In the genomic region with DNA sequence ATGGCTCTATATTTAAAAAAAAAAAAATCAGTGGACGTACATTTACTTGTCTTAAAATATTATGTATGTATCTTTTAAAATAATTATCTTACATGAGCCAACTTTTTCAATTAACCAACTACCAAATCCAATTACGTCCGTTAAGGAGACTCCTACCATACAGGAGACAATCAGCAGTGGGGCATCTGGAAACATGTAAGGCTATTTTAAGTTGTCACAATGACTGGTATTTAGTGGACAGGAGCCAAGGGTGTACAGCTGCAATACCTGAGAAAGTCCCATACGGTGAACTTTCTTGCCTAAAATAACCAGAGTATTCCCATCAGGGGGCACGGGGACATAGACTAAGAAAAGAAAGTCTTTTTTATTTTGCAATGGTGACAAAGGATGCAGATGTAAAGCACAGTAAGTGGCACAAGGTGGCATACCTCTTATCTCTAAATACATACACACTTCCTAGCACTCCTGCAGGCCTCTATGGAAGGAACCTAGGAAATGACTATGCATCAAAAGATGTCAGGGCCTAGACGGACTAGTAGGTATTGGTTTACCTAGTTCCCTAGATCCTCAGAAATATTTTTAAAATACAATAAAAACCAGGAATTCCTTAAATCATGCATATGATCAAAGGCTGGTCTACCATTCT, we compare ENCODE assay signal across 21 cellular contexts. TPM values are rescaled to one million over a fixed set of nuclear protein-coding genes. Genes with fewer than 3 reads are reported as not detected.
"Had no signal": no experiment of that assay in that cellular context is flagged by ENCODE, and none has a peak within 500 bp of the region (broad histone marks: within the 10 kb centered on the region; RNA-seq: fewer than 3 reads in every experiment).

No MANE protein-coding gene starts in this region.

- H3K27me3 ChIP-seq: SJCRH30 had no signal

- H3K4me3 ChIP-seq: PC-9, SJCRH30 had no signal

- H3K27ac ChIP-seq: PC-9, SJCRH30 had no signal

- DNase-seq: activated CD4-positive, alpha-beta memory T cell treated with anti-CD3 and anti-CD28 coated beads for 36 hours; activated CD4-positive, alpha-beta T cell treated with anti-CD3 and anti-CD28 coated beads, Interleukin-2, amount 10 ng/mL, durations not matched to agents 7 days and 5 days; activated CD4-positive, CD25-positive, alpha-beta regulatory T cell; activated CD8-positive, alpha-beta memory T cell treated with anti-CD3 and anti-CD28 coated beads for 24 hours; activated gamma-delta T cell; activated naive CD4-positive, alpha-beta T cell treated with anti-CD3 and anti-CD28 coated beads for 36 hours; activated T-cell treated with anti-CD3 and anti-CD28 coated beads, Interleukin-2, amount 50 U/mL, for 4 hours; amygdala; KG1; NCI-H1092; NCI-H1417; NCI-H1930; NCI-H2171; NCI-H226; NCI-H526 treated with DMSO at 0.1 percent for 48 hours; PC-9; SJCRH30; T-helper 17 cell; T-helper 9 cell had no signal

- H3K4me2 ChIP-seq: PC-9 had no signal

- H3K4me1 ChIP-seq: SJCRH30 had no signal

- H3K9me3 ChIP-seq: SJCRH30 had no signal

- ATAC-seq: activated T-cell treated with anti-CD3 and anti-CD28 coated beads, Interleukin-2, amount 50 U/mL, for 4 hours; activated T-helper 17 cell treated with anti-CD3 and anti-CD28 coated beads, Interleukin-2, amount 50 U/mL, for 72 hours; T-helper 17 cell had no signal

- H2AFZ ChIP-seq: PC-9 had no signal

RNA-seq across cellular contexts. Expression of a gene that starts 16.0 kb away (rescaled TPM):
- total RNA-seq: activated T-cell treated with anti-CD3 and anti-CD28 coated beads, Interleukin-2, amount 50 U/mL, for 4 hours; activated T-helper 17 cell treated with anti-CD3 and anti-CD28 coated beads, Interleukin-2, amount 50 U/mL, for 72 hours; MCF 10A; PC-9; T-helper 17 cell had no signal
